Comparison of ENCODE assay signal across 9 cellular contexts in the genomic region with DNA sequence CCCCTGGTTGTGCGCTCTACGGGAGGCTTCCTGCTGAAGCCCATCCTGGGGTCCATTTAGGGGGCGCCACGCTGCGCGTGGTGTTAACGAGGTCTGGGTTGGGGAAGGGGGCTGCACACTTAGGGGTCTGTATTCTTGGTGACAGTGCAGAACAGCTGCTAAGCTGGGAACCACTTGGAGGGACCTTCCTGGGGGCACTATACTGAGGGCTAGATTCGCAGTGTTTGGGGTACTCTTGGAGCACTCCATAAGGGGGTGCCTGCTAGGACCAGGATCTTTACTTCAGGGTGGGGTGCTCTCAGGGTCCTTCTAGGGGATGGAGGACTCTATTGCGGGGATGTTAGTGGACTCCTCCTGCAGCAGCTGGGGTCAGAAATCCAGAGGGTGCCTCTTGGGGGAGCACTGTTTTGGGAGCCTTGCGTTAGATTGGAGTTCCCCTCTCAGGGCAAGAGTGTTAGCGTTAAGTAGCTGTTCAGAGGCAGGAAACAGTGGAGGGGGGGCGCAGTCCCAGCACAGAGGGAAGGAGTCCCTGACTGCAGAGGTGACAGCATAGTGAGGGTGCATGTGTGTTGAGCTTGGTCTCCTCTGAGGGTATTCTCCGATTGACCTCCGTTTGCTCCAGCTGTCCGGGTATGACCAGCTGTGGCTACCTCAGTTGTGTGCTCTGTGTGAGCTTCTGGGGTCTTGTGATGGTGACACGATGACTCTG. TPM values are rescaled to one million over a fixed set of nuclear protein-coding genes. Genes with fewer than 3 reads are reported as not detected.
DNase-seq lines count a peak whose midpoint lies in the region; ATAC-seq and TF ChIP-seq lines count a peak whose summit lies in the region.
"Had no signal": no experiment of that assay in that cellular context is flagged by ENCODE, and none has a peak within 500 bp of the region (broad histone marks: within the 10 kb centered on the region; RNA-seq: fewer than 3 reads in every experiment).

No MANE protein-coding gene starts in this region.

- peak overlapping the region; percentile 81 to 84 for H3K4me3 Mint-ChIP-seq in activated T-cell treated with anti-CD3 and anti-CD28 coated beads, Interleukin-2, amount 50 U/mL, for 72 hours
- H3K4me3 Mint-ChIP-seq in nephron = peak overlapping the region; percentile 74 to 80 (median 79)

- H3K27ac Mint-ChIP-seq in activated T-cell treated with anti-CD3 and anti-CD28 coated beads, Interleukin-2, amount 50 U/mL, for 72 hours = no peak overlapping the region
- no peak overlapping the region for H3K27ac Mint-ChIP-seq in nephron

- H3K9me3 ChIP-seq in DND-41 (ENCODE audit: insufficient read depth, low read length, severe bottlenecking) = no peaks in the 10 kb centered on the region
- H3K9me3 ChIP-seq: breast epithelium had no signal

- H3K36me3 Mint-ChIP-seq in activated T-cell treated with anti-CD3 and anti-CD28 coated beads, Interleukin-2, amount 50 U/mL, for 72 hours (ENCODE audit: insufficient read depth in 2 of 2) = peaks cover 0 to 4% of the 10 kb centered on the region in 2 donors
- H3K36me3 Mint-ChIP-seq in nephron (ENCODE audit: low read depth) = no peaks in the 10 kb centered on the region

- no peak overlapping the region for H2AFZ ChIP-seq in DND-41 (ENCODE audit: low read depth, low read length)

- peaks cover 45% of the 10 kb centered on the region for H3K27me3 Mint-ChIP-seq in activated T-cell treated with anti-CD3 and anti-CD28 coated beads, Interleukin-2, amount 50 U/mL, for 72 hours (ENCODE audit: low read depth)
- peaks cover 93% of the 10 kb centered on the region for H3K27me3 Mint-ChIP-seq in nephron (ENCODE audit: low read depth)

- H3K9ac ChIP-seq in DND-41 (ENCODE audit: low read depth, low read length) = peak overlapping the region; percentile 35; the same call in 1 of the 2 replicates

- H3K4me1 ChIP-seq in DND-41 (ENCODE audit: insufficient read depth, low read length) = peaks cover 47% of the 10 kb centered on the region

- ATAC-seq in DND-41 (ENCODE audit: insufficient read depth, low read depth) (no peak), GM18519 (IDR thresholded peaks at IDR 0.05; ENCODE audit: low FRiP score, unreplicated experiment) (no peak), HG02981 (IDR thresholded peaks at IDR 0.05; ENCODE audit: unreplicated experiment) (no peak)
- peak in 1 of 2 donors; percentile 1 for ATAC-seq in activated T-cell treated with anti-CD3 and anti-CD28 coated beads, Interleukin-2, amount 50 U/mL, for 72 hours (replicated peaks in 1 of 2)

- no peaks in the 10 kb centered on the region for H3K36me3 ChIP-seq in DND-41 (ENCODE audit: insufficient read depth, low read length)
- H3K36me3 ChIP-seq: breast epithelium had no signal

- no peak overlapping the region for H3K27ac ChIP-seq in DND-41 (ENCODE audit: low read length)
- H3K27ac ChIP-seq: breast epithelium had no signal

- TF ChIP-seq CTCF in DND-41 (IDR thresholded peaks at IDR 0.05; ENCODE audit: borderline replicate concordance, extremely low read depth, low read length, poor library complexity, severe bottlenecking) = no peak
- TF ChIP-seq CTCF in nephron (IDR thresholded peaks at IDR 0.05; ENCODE audit: unreplicated experiment in 3 of 3) = peak in 1 of 3 experiments; percentile 4
- no peak for TF ChIP-seq CTCF in foreskin fibroblast (IDR thresholded peaks at IDR 0.05; ENCODE audit: low read depth, low read length)

- H3K27me3 ChIP-seq in DND-41 (ENCODE audit: insufficient read depth, low read length, poor library complexity) = peaks cover 61% of the 10 kb centered on the region

- no peaks in the 10 kb centered on the region for H3K79me2 ChIP-seq in DND-41 (ENCODE audit: insufficient read depth, low read length)

- peaks cover 81% of the 10 kb centered on the region for H3K4me1 Mint-ChIP-seq in activated T-cell treated with anti-CD3 and anti-CD28 coated beads, Interleukin-2, amount 50 U/mL, for 72 hours (ENCODE audit: low read depth)
- peaks cover 30% of the 10 kb centered on the region for H3K4me1 Mint-ChIP-seq in nephron

- no peaks in the 10 kb centered on the region for H3K9me3 Mint-ChIP-seq in activated T-cell treated with anti-CD3 and anti-CD28 coated beads, Interleukin-2, amount 50 U/mL, for 72 hours
- no peaks in the 10 kb centered on the region for H3K9me3 Mint-ChIP-seq in nephron

- peak; percentile 27 for DNase-seq in DND-41
- DNase-seq in HuH-7.5 (ENCODE audit: low spot score) = peak; percentile 25
- peak; percentile 47 to 57 for DNase-seq in activated T-cell treated with anti-CD3 and anti-CD28 coated beads, Interleukin-2, amount 50 U/mL, for 72 hours
- no peak for DNase-seq in SW 1271 (lab: John Stamatoyannopoulos, UW)
- no peak for DNase-seq in foreskin fibroblast

- H3K4me3 ChIP-seq in DND-41 (ENCODE audit: low read depth in 1 of 2, low read length in 2 of 2) = peak overlapping the region in 1 of 2 experiments; percentile 52; a peak in 2 of 4 replicates
- peak overlapping the region in 1 of 2 donors; percentile 34 for H3K4me3 ChIP-seq in foreskin fibroblast (ENCODE audit: low read depth in 1 of 2, low read length in 2 of 2)

- H3K4me2 ChIP-seq in DND-41 (ENCODE audit: insufficient read depth, low read length) = peak overlapping the region; percentile 74

- H4K20me1 ChIP-seq in DND-41 (ENCODE audit: insufficient read depth, low read length) = peaks cover 30% of the 10 kb centered on the region

RNA-seq across cellular contexts. Expression of a gene that starts 1.1 kb away (rescaled TPM):
- 10 to 100 TPM; 21.8 to 36.8 TPM for total RNA-seq in activated T-cell treated with anti-CD3 and anti-CD28 coated beads, Interleukin-2, amount 50 U/mL, for 72 hours

RNA-seq across cellular contexts. Expression of a gene that starts 18.1 kb away (rescaled TPM):
- total RNA-seq in activated T-cell treated with anti-CD3 and anti-CD28 coated beads, Interleukin-2, amount 50 U/mL, for 72 hours = 100 to 1,000 TPM; 128 to 137 TPM

RNA-seq across cellular contexts. Expression of a gene that starts 41.0 kb away (rescaled TPM):
- 100 to 1,000 TPM; 174 to 222 TPM for total RNA-seq in activated T-cell treated with anti-CD3 and anti-CD28 coated beads, Interleukin-2, amount 50 U/mL, for 72 hours

Comparison
In these comparisons a context has a peak if more than half of its experiments do, and no peak if none do; other contexts are left out.
1. DNase-seq: peak in DND-41 (single experiment), HuH-7.5 (single experiment) and activated T-cell treated with anti-CD3 and anti-CD28 coated beads, Interleukin-2, amount 50 U/mL, for 72 hours (2 of 2); none in SW 1271 (0 of 2) and foreskin fibroblast (0 of 2).